38 cellular contexts compared by ENCODE assay signal in the genomic region with DNA sequence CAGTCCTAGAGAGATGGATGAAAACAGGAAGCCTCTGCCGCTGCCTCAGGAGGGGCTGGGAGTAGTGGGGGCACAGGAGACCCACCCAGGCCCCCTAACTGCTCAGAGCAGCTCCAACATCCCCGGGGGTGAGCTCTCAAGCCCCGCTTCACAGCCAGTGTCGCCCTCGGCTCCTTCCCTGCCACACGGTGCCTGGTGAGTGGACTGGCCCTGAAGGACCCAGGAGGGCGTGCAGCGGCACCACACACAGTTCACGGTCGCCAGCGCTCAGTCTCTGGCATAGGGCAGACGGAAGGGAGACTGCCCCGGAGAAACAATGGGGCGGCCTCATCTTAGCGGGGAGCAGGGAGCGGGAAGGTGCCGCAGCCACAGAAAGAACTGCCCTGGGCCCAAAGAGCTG. TPM values are rescaled to one million over a fixed set of nuclear protein-coding genes. Genes with fewer than 3 reads are reported as not detected.
A peak's percentile ranks its signal among the peaks of the same experiment; 100 is the strongest.
DNase-seq lines count a peak whose midpoint lies in the region; ATAC-seq, FAIRE-seq and TF ChIP-seq lines count a peak whose summit lies in the region.
"Had no signal": no experiment of that assay in that cellular context is flagged by ENCODE, and none has a peak within 500 bp of the region (broad histone marks: within the 10 kb centered on the region; RNA-seq: fewer than 3 reads in every experiment).

No MANE protein-coding gene starts in this region.

- POLR2A ChIA-PET in K562 (lab: Yijun Ruan, JAX) = interaction anchor here (0.6 to 1.4 kb wide), 7 partner anchors 8 to 92 kb away, joined by 3 to 4 read pairs (median 3); no protein-coding TSS in a partner anchor

- no peak for ATAC-seq in K562
- no peak for ATAC-seq in effector memory CD8-positive, alpha-beta T cell (replicated peaks)
- ATAC-seq in omental fat pad (ENCODE audit: low FRiP score) = no peak
- ATAC-seq: naive thymus-derived CD4-positive, alpha-beta T cell; WTC11 had no signal

- H3K27ac ChIP-seq in K562 (ENCODE audit: extremely low read depth, low read depth, low read length) = no peak overlapping the region
- H3K27ac ChIP-seq in osteoblast (ENCODE audit: low read depth, low read length) = no peak overlapping the region
- H3K27ac ChIP-seq: HL-60, KMS-11 had no signal

- H2AFZ ChIP-seq in K562 (ENCODE audit: low read depth, low read length) (no peak overlapping the region), osteoblast (ENCODE audit: low read length) (no peak overlapping the region)

- no peak for TF ChIP-seq CTCF in K562 (IDR thresholded peaks at IDR 0.05 in 2 of 3, conservative IDR thresholded peaks at IDR 0.05 in 1 of 3; ENCODE audit: insufficient read depth in 2 of 3, low read depth in 1 of 3, low read length in 3 of 3)
- no peak for TF ChIP-seq CTCF in osteoblast (IDR thresholded peaks at IDR 0.05; ENCODE audit: extremely low read depth, low read depth, low read length)
- no peak for TF ChIP-seq CTCF in omental fat pad (IDR thresholded peaks at IDR 0.05)

- H3K4me1 Mint-ChIP-seq in effector memory CD8-positive, alpha-beta T cell (ENCODE audit: low read depth in 2 of 2) = peaks cover 0 to 4% of the 10 kb centered on the region in 2 donors

- peak overlapping the region in 1 of 2 experiments; percentile 53; a peak in 1 of 4 replicates for H3K9ac ChIP-seq in K562 (ENCODE audit: insufficient read depth in 1 of 2, low read depth in 2 of 2, low read length in 2 of 2)
- H3K9ac ChIP-seq: KMS-11 had no signal

- in situ Hi-C loops in K562 (cut with MboI) = no loop called here

- peaks cover 4% of the 10 kb centered on the region; the same call in 1 of the 3 replicates for H3K79me2 ChIP-seq in K562 (ENCODE audit: control insufficient read depth, insufficient read depth, low read length)
- peaks cover 7% of the 10 kb centered on the region for H3K79me2 ChIP-seq in osteoblast (ENCODE audit: insufficient read depth, low read length)

- H4K20me1 ChIP-seq in K562 (replicated peaks; ENCODE audit: control insufficient read depth, insufficient read depth, low read length) = peaks cover 7% of the 10 kb centered on the region; the same call in 1 of the 2 replicates
- H4K20me1 ChIP-seq in osteoblast (ENCODE audit: insufficient read depth, low read length) = peaks cover 11% of the 10 kb centered on the region

- H3K9me3 ChIP-seq in K562 (replicated peaks; ENCODE audit: control insufficient read depth, insufficient read depth, low read depth, low read length) = no peaks in the 10 kb centered on the region
- H3K9me3 ChIP-seq in osteoblast (ENCODE audit: low read depth, low read length) = no peaks in the 10 kb centered on the region
- H3K9me3 ChIP-seq: HAP-1, left ventricle myocardium inferior, MG63, prostate gland, sigmoid colon, SJCRH30 had no signal

- no peak for TF ChIP-seq EP300 in K562 (IDR thresholded peaks at IDR 0.05; ENCODE audit: low read length)

- H3K4me3 Mint-ChIP-seq in effector memory CD8-positive, alpha-beta T cell = no peak overlapping the region
- H3K4me3 Mint-ChIP-seq: activated naive CD8-positive, alpha-beta T cell; activated T-cell treated with anti-CD3 and anti-CD28 coated beads, Interleukin-2, amount 50 U/mL, for 24 hours; naive thymus-derived CD4-positive, alpha-beta T cell; type B pancreatic cell; WTC11 had no signal

- H3K27me3 ChIP-seq in K562 (ENCODE audit: control insufficient read depth in 2 of 2, insufficient read depth in 2 of 2, low read length in 2 of 2) (no peaks in the 10 kb centered on the region), osteoblast (ENCODE audit: insufficient read depth, low read length) (no peaks in the 10 kb centered on the region)
- H3K27me3 ChIP-seq: MG63, SJCRH30 had no signal

- H3K9me3 Mint-ChIP-seq in effector memory CD8-positive, alpha-beta T cell = no peaks in the 10 kb centered on the region
- H3K9me3 Mint-ChIP-seq: activated T-cell treated with anti-CD3 and anti-CD28 coated beads, Interleukin-2, amount 50 U/mL, for 24 hours; naive thymus-derived CD4-positive, alpha-beta T cell; type B pancreatic cell; WTC11 had no signal

- no peak overlapping the region for H3K4me3 ChIP-seq in K562
- no peak overlapping the region for H3K4me3 ChIP-seq in osteoblast (ENCODE audit: insufficient read depth, low read length)
- H3K4me3 ChIP-seq: HAP-1, MG63, prostate gland, SJCRH30 had no signal

- H3K36me3 ChIP-seq in K562 (ENCODE audit: control insufficient read depth, insufficient read depth, low read length) (peaks cover 39% of the 10 kb centered on the region), osteoblast (ENCODE audit: insufficient read depth, low read length) (peaks cover 15% of the 10 kb centered on the region)
- H3K36me3 ChIP-seq: MG63, SJCRH30 had no signal

- no TSS peak for BruUV-seq in K562 (replicated peaks; lab: Mats Ljungman, UMichigan)

- H3K4me2 ChIP-seq in K562 (ENCODE audit: insufficient read depth, low read length) = no peak overlapping the region
- H3K4me2 ChIP-seq in osteoblast (ENCODE audit: insufficient read depth, low read length) = no peak overlapping the region
- H3K4me2 ChIP-seq: KMS-11 had no signal

- H3K4me1 ChIP-seq in K562 (replicated peaks in 1 of 2; ENCODE audit: control insufficient read depth in 2 of 2, insufficient read depth in 2 of 2, low read length in 2 of 2) = peaks cover 30 to 89% of the 10 kb centered on the region in 2 experiments; a peak in 4 of 5 replicates
- H3K4me1 ChIP-seq in osteoblast (ENCODE audit: insufficient read depth, low read length) = no peaks in the 10 kb centered on the region
- H3K4me1 ChIP-seq: HAP-1, prostate gland had no signal

- CTCF ChIA-PET in K562 (lab: Yijun Ruan, JAX; ENCODE audit: low intra/inter-chr PET ratio) = no interaction called here

- no peaks in the 10 kb centered on the region for H3K27me3 Mint-ChIP-seq in effector memory CD8-positive, alpha-beta T cell
- H3K27me3 Mint-ChIP-seq: activated naive CD8-positive, alpha-beta T cell; activated T-cell treated with anti-CD3 and anti-CD28 coated beads, Interleukin-2, amount 50 U/mL, for 24 hours; naive thymus-derived CD4-positive, alpha-beta T cell; type B pancreatic cell had no signal

- intact Hi-C loops in K562 (cut with micrococcal nuclease) = no loop called here

- no peaks in the 10 kb centered on the region for H3K9me1 ChIP-seq in K562 (ENCODE audit: control insufficient read depth, insufficient read depth, low read length)

- no peak for FAIRE-seq in K562 (lab: Jason Lieb, UNC)
- FAIRE-seq: G401.6 had no signal

- H3K27ac Mint-ChIP-seq in effector memory CD8-positive, alpha-beta T cell = no peak overlapping the region
- H3K27ac Mint-ChIP-seq: activated naive CD8-positive, alpha-beta T cell; activated T-cell treated with anti-CD3 and anti-CD28 coated beads, Interleukin-2, amount 50 U/mL, for 24 hours; type B pancreatic cell; WTC11 had no signal

- no peak for TF ChIP-seq RAD21 in K562 (CRISPR knock-in tag; conservative IDR thresholded peaks at IDR 0.05 in 1 of 2, IDR thresholded peaks at IDR 0.05 in 1 of 2)

- DNase-seq in D341Med (ENCODE audit: low spot score) = peak; percentile 20
- DNase-seq in K562 (ENCODE audit: extremely low read depth in 1 of 4, low spot score in 3 of 4) = no peak
- peak; percentile 35 for DNase-seq in osteoblast (ENCODE audit: insufficient read length, low spot score, missing footprints)
- no peak for DNase-seq in effector memory CD8-positive, alpha-beta T cell
- no peak for DNase-seq in middle frontal gyrus (ENCODE audit: extremely low spot score, low spot score)
- no peak for DNase-seq in omental fat pad (ENCODE audit: low spot score)
- DNase-seq: activated CD4-positive, alpha-beta T cell treated with anti-CD3 and anti-CD28 coated beads, Interleukin-2, amount 50 U/mL, for 1 hour; activated effector memory CD4-positive, alpha-beta T cell treated with anti-CD3 and anti-CD28 coated beads, Interleukin-2, amount 50 U/mL, for 16 hours; activated T-cell treated with anti-CD3 and anti-CD28 coated beads, Interleukin-2, amount 50 U/mL, for 24 hours; anterior cingulate cortex; C1 segment of cervical spinal cord; COR-L47; DMS53; effector memory CD4-positive, alpha-beta T cell; erythroblast; left ventricle myocardium inferior; MG63; naive thymus-derived CD4-positive, alpha-beta T cell; NCI-H1105; NCI-H1930; NCI-H2171 treated with DMSO at 0.1 percent for 48 hours; NCI-H510A treated with DMSO at 0.1 percent for 48 hours; sigmoid colon; SJCRH30; stimulated activated CD4-positive, alpha-beta T cell treated with anti-CD3 and anti-CD28 coated beads, Interleukin-4, amount 100 ng/mL, for 24 hours; T1000 had no signal

- TF ChIP-seq POLR2A in K562 (conservative IDR thresholded peaks at IDR 0.05) = no peak

- H3K36me3 Mint-ChIP-seq in effector memory CD8-positive, alpha-beta T cell (ENCODE audit: insufficient read depth) = peaks cover 21% of the 10 kb centered on the region
- H3K36me3 Mint-ChIP-seq: activated naive CD8-positive, alpha-beta T cell; type B pancreatic cell had no signal

- 90% methylated on average over 14 of the region's 17 CpGs for WGBS in K562 (ENCODE audit: insufficient coverage, low coverage, missing lambda C conversion rate)

RNA-seq across cellular contexts. Expression of gene CLDN15, which starts 1.3 kb away (rescaled TPM):
- total RNA-seq in K562 (2011; cell fraction: chromatin; rRNA removed; ENCODE audit: low replicate concordance) = 29.9 and 84.2 TPM in 2 replicates
- total RNA-seq in K562 (2011; cell fraction: nucleolus; rRNA removed) = 50.8 and 63.5 TPM in 2 replicates
- 43.2 and 53.5 TPM in 2 replicates for total RNA-seq in K562 (2011; cell fraction: nucleoplasm; rRNA removed)
- total RNA-seq in K562 (2014; rRNA removed) = 3.0 and 8.4 TPM in 2 replicates
- 3.0 and 4.0 TPM in 2 replicates for total RNA-seq in K562 (2014; rRNA removed; fragmentation: Illumina TruSeq; extraction: Trizol)
- 6.7 and 7.4 TPM in 2 replicates for total RNA-seq in K562 (2015; rRNA removed; fragmentation: Illumina TruSeq; extraction: Trizol)
- total RNA-seq in K562 (2021) = 10.0 and 10.6 TPM in 2 replicates
- polyA plus RNA-seq in K562 (2011; rRNA removed) = 11.6 and 16.2 TPM in 2 replicates
- 15.1 and 22.0 TPM in 2 replicates for polyA plus RNA-seq in K562 (2011; cell fraction: cytosol; rRNA removed)
- polyA plus RNA-seq in K562 (2011; cell fraction: nucleus; rRNA removed) = 57.7 and 97.2 TPM in 2 replicates
- polyA plus RNA-seq in K562 (2012) = 9.7 and 19.0 TPM in 2 replicates
- 10.2 and 11.1 TPM in 2 replicates for polyA plus RNA-seq in K562 (2014; fragmentation: Illumina TruSeq; extraction: Trizol)
- under 1 TPM; 0.32 to 0.39 TPM for polyA plus RNA-seq in K562 (2014; fragmentation: Nextera tagmentation; extraction: Ambion mirVana)
- polyA plus RNA-seq in K562 (2014; rRNA removed) = 14.5 and 17.9 TPM in 2 replicates
- 3.5 and 6.2 TPM in 2 replicates for polyA minus RNA-seq in K562 (2011; rRNA and poly(A)+ RNA removed)
- polyA minus RNA-seq in K562 (2011; cell fraction: cytosol; rRNA and poly(A)+ RNA removed) = 1.4 and 4.0 TPM in 2 replicates
- 13.4 and 17.1 TPM in 2 replicates for polyA minus RNA-seq in K562 (2011; cell fraction: nucleus; rRNA and poly(A)+ RNA removed)
- total RNA-seq in osteoblast = 3.3 and 4.1 TPM in 2 replicates
- total RNA-seq in omental fat pad = 100 to 1,000 TPM in 1 of 4 donors, 10 to 100 TPM in 3; 43.3 to 280 (median 60.5) TPM

RNA-seq across cellular contexts. Expression of gene FIS1, which starts 8.6 kb away (rescaled TPM):
- 55.7 and 148 TPM in 2 replicates for total RNA-seq in K562 (2011; cell fraction: chromatin; rRNA removed; ENCODE audit: low replicate concordance)
- total RNA-seq in K562 (2011; cell fraction: nucleolus; rRNA removed) = 125 and 143 TPM in 2 replicates
- total RNA-seq in K562 (2011; cell fraction: nucleoplasm; rRNA removed) = 76.9 and 85.1 TPM in 2 replicates
- total RNA-seq in K562 (2014; rRNA removed) (197 and 221 TPM in 2 replicates), K562 (2014; rRNA removed; fragmentation: Illumina TruSeq; extraction: Trizol) (58.7 and 95.0 TPM in 2 replicates), K562 (2015; rRNA removed; fragmentation: Illumina TruSeq; extraction: Trizol) (127 and 128 TPM in 2 replicates), K562 (2021) (144 and 145 TPM in 2 replicates), osteoblast (118 and 136 TPM in 2 replicates), omental fat pad (100 to 1,000 TPM; 243 to 384 (median 344) TPM)
- polyA plus RNA-seq in K562 (2011; rRNA removed) (125 and 148 TPM in 2 replicates), K562 (2014; fragmentation: Illumina TruSeq; extraction: Trizol) (151 and 157 TPM in 2 replicates), K562 (2014; fragmentation: Nextera tagmentation; extraction: Ambion mirVana) (100 to 1,000 TPM in 1 of 2 experiments, 10 to 100 TPM in 1; 86.0 to 118 TPM), K562 (2014; rRNA removed) (247 and 257 TPM in 2 replicates)
- polyA plus RNA-seq in K562 (2011; cell fraction: cytosol; rRNA removed) = 178 and 243 TPM in 2 replicates
- polyA plus RNA-seq in K562 (2011; cell fraction: nucleus; rRNA removed) = 96.9 and 138 TPM in 2 replicates
- 160 TPM in 2 replicates for polyA plus RNA-seq in K562 (2012)
- polyA minus RNA-seq in K562 (2011; rRNA and poly(A)+ RNA removed) = 56.1 and 82.0 TPM in 2 replicates
- polyA minus RNA-seq in K562 (2011; cell fraction: cytosol; rRNA and poly(A)+ RNA removed) = 31.2 and 34.7 TPM in 2 replicates
- 30.7 and 33.5 TPM in 2 replicates for polyA minus RNA-seq in K562 (2011; cell fraction: nucleus; rRNA and poly(A)+ RNA removed)

RNA-seq across cellular contexts. Expression of gene ZNHIT1, which starts 18.3 kb away (rescaled TPM):
- total RNA-seq in K562 (2011; cell fraction: chromatin; rRNA removed; ENCODE audit: low replicate concordance) = 16.5 and 25.6 TPM in 2 replicates
- total RNA-seq in K562 (2011; cell fraction: nucleolus; rRNA removed) = 34.2 and 38.5 TPM in 2 replicates
- total RNA-seq in K562 (2011; cell fraction: nucleoplasm; rRNA removed) = 26.8 and 34.7 TPM in 2 replicates
- total RNA-seq in K562 (2014; rRNA removed) (162 and 189 TPM in 2 replicates), K562 (2014; rRNA removed; fragmentation: Illumina TruSeq; extraction: Trizol) (34.7 and 37.7 TPM in 2 replicates), K562 (2015; rRNA removed; fragmentation: Illumina TruSeq; extraction: Trizol) (67.7 and 70.1 TPM in 2 replicates), K562 (2021) (98.3 and 110 TPM in 2 replicates), osteoblast (64.4 and 66.0 TPM in 2 replicates), omental fat pad (100 to 1,000 TPM in 1 of 4 donors, 10 to 100 TPM in 3; 54.6 to 113 (median 77.1) TPM)
- polyA plus RNA-seq in K562 (2011; rRNA removed) (29.6 and 38.3 TPM in 2 replicates), K562 (2014; fragmentation: Illumina TruSeq; extraction: Trizol) (81.6 and 101 TPM in 2 replicates), K562 (2014; fragmentation: Nextera tagmentation; extraction: Ambion mirVana) (10 to 100 TPM in 1 of 2 experiments, 1 to 10 TPM in 1; 6.4 to 24.5 TPM), K562 (2014; rRNA removed) (132 and 140 TPM in 2 replicates)
- polyA plus RNA-seq in K562 (2011; cell fraction: cytosol; rRNA removed) = 45.0 and 97.8 TPM in 2 replicates
- polyA plus RNA-seq in K562 (2011; cell fraction: nucleus; rRNA removed) = 19.6 and 28.1 TPM in 2 replicates
- polyA plus RNA-seq in K562 (2012) = 75.8 and 83.5 TPM in 2 replicates
- 9.5 and 13.2 TPM in 2 replicates for polyA minus RNA-seq in K562 (2011; rRNA and poly(A)+ RNA removed)
- polyA minus RNA-seq in K562 (2011; cell fraction: cytosol; rRNA and poly(A)+ RNA removed) = 31.9 and 36.0 TPM in 2 replicates
- 5.9 and 9.7 TPM in 2 replicates for polyA minus RNA-seq in K562 (2011; cell fraction: nucleus; rRNA and poly(A)+ RNA removed)

RNA-seq across cellular contexts. Expression of gene PLOD3, which starts 18.9 kb away (rescaled TPM):
- total RNA-seq in K562 (2011; cell fraction: chromatin; rRNA removed; ENCODE audit: low replicate concordance) = 117 and 294 TPM in 2 replicates
- total RNA-seq in K562 (2011; cell fraction: nucleolus; rRNA removed) = 263 and 303 TPM in 2 replicates
- 163 and 175 TPM in 2 replicates for total RNA-seq in K562 (2011; cell fraction: nucleoplasm; rRNA removed)
- total RNA-seq in K562 (2014; rRNA removed) (42.1 and 53.8 TPM in 2 replicates), K562 (2014; rRNA removed; fragmentation: Illumina TruSeq; extraction: Trizol) (23.5 and 24.1 TPM in 2 replicates), K562 (2015; rRNA removed; fragmentation: Illumina TruSeq; extraction: Trizol) (30.9 and 31.8 TPM in 2 replicates), K562 (2021) (101 and 103 TPM in 2 replicates), osteoblast (78.7 and 81.8 TPM in 2 replicates), omental fat pad (10 to 100 TPM; 41.1 to 68.5 (median 51.6) TPM)
- polyA plus RNA-seq in K562 (2011; rRNA removed) (19.3 and 33.5 TPM in 2 replicates), K562 (2014; fragmentation: Illumina TruSeq; extraction: Trizol) (73.6 and 76.4 TPM in 2 replicates), K562 (2014; fragmentation: Nextera tagmentation; extraction: Ambion mirVana) (1 to 10 TPM; 2.8 to 5.9 TPM), K562 (2014; rRNA removed) (50.3 and 58.9 TPM in 2 replicates)
- 28.0 and 60.3 TPM in 2 replicates for polyA plus RNA-seq in K562 (2011; cell fraction: cytosol; rRNA removed)
- 72.9 and 130 TPM in 2 replicates for polyA plus RNA-seq in K562 (2011; cell fraction: nucleus; rRNA removed)
- polyA plus RNA-seq in K562 (2012) = 79.5 and 85.6 TPM in 2 replicates
- 15.7 and 23.9 TPM in 2 replicates for polyA minus RNA-seq in K562 (2011; rRNA and poly(A)+ RNA removed)
- polyA minus RNA-seq in K562 (2011; cell fraction: cytosol; rRNA and poly(A)+ RNA removed) = 39.3 and 40.8 TPM in 2 replicates
- polyA minus RNA-seq in K562 (2011; cell fraction: nucleus; rRNA and poly(A)+ RNA removed) = 31.4 and 32.4 TPM in 2 replicates

RNA-seq across cellular contexts. Expression of gene MOGAT3, which starts 35.5 kb away (rescaled TPM):
- not detected in 2 replicates for total RNA-seq in K562 (2011; cell fraction: chromatin; rRNA removed; ENCODE audit: low replicate concordance)
- total RNA-seq in K562 (2011; cell fraction: nucleolus; rRNA removed) = not detected in 2 replicates
- not detected in 2 replicates for total RNA-seq in K562 (2011; cell fraction: nucleoplasm; rRNA removed)
- total RNA-seq in K562 (2014; rRNA removed) (not detected in 2 replicates), K562 (2014; rRNA removed; fragmentation: Illumina TruSeq; extraction: Trizol) (not detected in 2 replicates), K562 (2015; rRNA removed; fragmentation: Illumina TruSeq; extraction: Trizol) (not detected in 2 replicates), K562 (2021) (not detected in 2 replicates), osteoblast (not detected in 2 replicates), omental fat pad (not detected)
- polyA plus RNA-seq in K562 (2011; rRNA removed) (0.07 and 0.13 TPM in 2 replicates), K562 (2014; fragmentation: Illumina TruSeq; extraction: Trizol) (not detected in 2 replicates), K562 (2014; fragmentation: Nextera tagmentation; extraction: Ambion mirVana) (under 1 TPM; 0.07 to 0.17 TPM), K562 (2014; rRNA removed) (not detected in 2 replicates)
- polyA plus RNA-seq in K562 (2011; cell fraction: cytosol; rRNA removed) = not detected in 2 replicates
- 0.14 and 0.15 TPM in 2 replicates for polyA plus RNA-seq in K562 (2011; cell fraction: nucleus; rRNA removed)
- polyA plus RNA-seq in K562 (2012) = 0.03 TPM in 1 of 2 replicates, not detected in the other
- not detected in 2 replicates for polyA minus RNA-seq in K562 (2011; rRNA and poly(A)+ RNA removed)
- not detected in 2 replicates for polyA minus RNA-seq in K562 (2011; cell fraction: cytosol; rRNA and poly(A)+ RNA removed)
- polyA minus RNA-seq in K562 (2011; cell fraction: nucleus; rRNA and poly(A)+ RNA removed) = 0.56 TPM in 1 of 2 replicates, not detected in the other
- total RNA-seq: glomerular endothelial cell; left ventricle myocardium inferior; mesenteric fat pad; naive thymus-derived CD4-positive, alpha-beta T cell; prostate gland; RPMI7951; sigmoid colon; SJCRH30; subcutaneous adipose tissue had no signal
- polyA plus RNA-seq: naive thymus-derived CD4-positive, alpha-beta T cell had no signal

Comparison
In these comparisons a context has a peak if more than half of its experiments do, and no peak if none do; other contexts are left out.
1. DNase-seq: peak in D341Med (single experiment) and osteoblast (single experiment); none in K562 (0 of 4), effector memory CD8-positive, alpha-beta T cell (0 of 3), middle frontal gyrus (single experiment) and omental fat pad (single experiment).